In the genomic region with DNA sequence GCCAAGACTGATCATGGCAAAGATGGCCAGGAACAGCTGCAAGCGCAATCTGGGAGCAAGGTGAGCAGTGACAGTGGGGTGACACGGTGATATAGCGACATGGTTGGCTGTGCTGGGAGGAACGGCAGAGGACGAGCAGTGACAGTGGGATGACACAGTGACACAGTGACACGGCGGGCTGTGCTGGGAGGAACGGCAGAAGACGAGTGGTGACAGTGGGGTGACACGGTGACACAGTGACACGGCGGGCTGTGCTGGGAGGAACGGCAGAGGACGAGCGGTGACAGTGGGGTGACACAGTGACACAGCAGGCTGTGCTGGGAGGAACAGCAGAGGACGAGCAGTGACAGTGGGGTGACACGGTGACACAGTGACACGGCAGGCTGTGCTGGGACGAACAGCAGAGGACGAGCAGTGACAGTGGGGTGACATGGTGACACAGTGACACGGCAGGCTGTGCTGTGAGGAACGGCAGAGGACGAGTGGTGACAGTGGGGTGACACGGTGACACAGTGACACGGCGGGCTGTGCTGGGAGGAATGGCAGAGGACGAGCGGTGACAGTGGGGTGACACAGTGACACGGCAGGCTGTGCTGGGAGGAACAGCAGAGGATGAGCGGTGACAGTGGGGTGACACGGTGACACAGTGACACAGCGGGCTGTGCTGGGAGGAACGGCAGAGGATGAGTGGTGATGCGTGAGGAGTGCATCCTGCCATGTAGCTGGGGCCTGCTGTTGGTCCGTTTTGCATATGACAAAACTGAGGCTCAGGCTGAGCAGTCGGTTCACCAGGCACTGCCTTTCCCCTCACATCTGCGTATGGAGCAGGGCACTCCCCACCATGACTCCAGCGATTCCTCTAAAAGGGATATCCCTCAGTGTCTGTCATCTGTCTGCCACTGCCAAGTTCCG, we compare ENCODE assay signal across 16 cellular contexts. TPM values are rescaled to one million over a fixed set of nuclear protein-coding genes. Genes with fewer than 3 reads are reported as not detected.
DNase-seq lines count a peak whose midpoint lies in the region; ATAC-seq and FAIRE-seq lines count a peak whose summit lies in the region.
"Had no signal": no experiment of that assay in that cellular context is flagged by ENCODE, and none has a peak within 500 bp of the region (broad histone marks: within the 10 kb centered on the region; RNA-seq: fewer than 3 reads in every experiment).

No MANE protein-coding gene starts in this region.

- peaks cover 0 to 23% of the 10 kb centered on the region in 2 donors for H3K4me1 ChIP-seq in naive thymus-derived CD4-positive, alpha-beta T cell (ENCODE audit: control insufficient read depth in 2 of 2, insufficient read depth in 2 of 2, low read length in 2 of 2)
- H3K4me1 ChIP-seq: left lung had no signal

- intact Hi-C loops in naive thymus-derived CD4-positive, alpha-beta T cell (cut with micrococcal nuclease), result no loop called here

- H3K4me3 Mint-ChIP-seq in activated naive CD4-positive, alpha-beta T cell treated with anti-CD3 and anti-CD28 coated beads, Interleukin-2, amount 50 U/mL, for 24 hours, result peak overlapping the region; percentile 62
- H3K4me3 Mint-ChIP-seq in naive thymus-derived CD4-positive, alpha-beta T cell, result peak overlapping the region in 9 of 10 donors; percentile 10 to 81 (median 60)
- H3K4me3 Mint-ChIP-seq: activated CD4-positive, alpha-beta T cell treated with anti-CD3 and anti-CD28 coated beads, Interleukin-2, amount 10 ng/mL, durations not matched to agents 24 days and 14 days; nephron had no signal

- H3K9me3 Mint-ChIP-seq in activated naive CD4-positive, alpha-beta T cell treated with anti-CD3 and anti-CD28 coated beads, Interleukin-2, amount 50 U/mL, for 24 hours, result no peaks in the 10 kb centered on the region
- peaks cover 0 to 10% (median 1%) of the 10 kb centered on the region in 11 donors for H3K9me3 Mint-ChIP-seq in naive thymus-derived CD4-positive, alpha-beta T cell
- H3K9me3 Mint-ChIP-seq: activated CD4-positive, alpha-beta T cell treated with anti-CD3 and anti-CD28 coated beads, Interleukin-2, amount 10 ng/mL, durations not matched to agents 24 days and 14 days had no signal

- H3K27ac ChIP-seq in naive thymus-derived CD4-positive, alpha-beta T cell (ENCODE audit: low read depth, low read length), result no peak overlapping the region
- H3K27ac ChIP-seq: left lung, thoracic aorta had no signal

- H3K27ac Mint-ChIP-seq in activated naive CD4-positive, alpha-beta T cell treated with anti-CD3 and anti-CD28 coated beads, Interleukin-2, amount 50 U/mL, for 24 hours, result peak overlapping the region; percentile 77
- H3K27ac Mint-ChIP-seq in naive thymus-derived CD4-positive, alpha-beta T cell, result peak overlapping the region in 8 of 9 donors; percentile 69 to 96 (median 90)
- H3K27ac Mint-ChIP-seq: activated CD4-positive, alpha-beta T cell treated with anti-CD3 and anti-CD28 coated beads, Interleukin-2, amount 10 ng/mL, durations not matched to agents 24 days and 14 days had no signal

- H3K9me3 ChIP-seq in naive thymus-derived CD4-positive, alpha-beta T cell (ENCODE audit: control insufficient read depth in 2 of 3, low read length in 3 of 3), result no peaks in the 10 kb centered on the region

- POLR2A ChIA-PET in naive thymus-derived CD4-positive, alpha-beta T cell (lab: Charles Lee), result interaction anchor here (1.2 kb wide), 1 partner anchor 36 kb away, joined by 3 read pairs; the partner anchor contains the start of gene MXD4

- peak; percentile 71 for FAIRE-seq in urothelium cell line (lab: Jason Lieb, UNC)

- ATAC-seq in naive thymus-derived CD4-positive, alpha-beta T cell, result no peak
- no peak for ATAC-seq in GM21447 (IDR thresholded peaks at IDR 0.05; ENCODE audit: unreplicated experiment)
- no peak for ATAC-seq in GM21367 (IDR thresholded peaks at IDR 0.05; ENCODE audit: unreplicated experiment)
- ATAC-seq: left lung, Panc1 had no signal

- peaks cover 42% of the 10 kb centered on the region for H3K4me1 Mint-ChIP-seq in activated naive CD4-positive, alpha-beta T cell treated with anti-CD3 and anti-CD28 coated beads, Interleukin-2, amount 50 U/mL, for 24 hours
- H3K4me1 Mint-ChIP-seq in naive thymus-derived CD4-positive, alpha-beta T cell, result peaks cover 11 to 53% (median 36%) of the 10 kb centered on the region in 7 donors

- DNase-seq in activated effector memory CD4-positive, alpha-beta T cell treated with anti-CD3 and anti-CD28 coated beads, Interleukin-2, amount 50 U/mL, for 16 hours, result peak; percentile 42
- DNase-seq in activated effector memory CD4-positive, alpha-beta T cell treated with Interleukin-2 at 50 U/mL for 16 hours, result no peak
- peak in 2 of 9 donors; percentile 22 to 31 for DNase-seq in naive thymus-derived CD4-positive, alpha-beta T cell
- DNase-seq in urothelium cell line (ENCODE audit: low spot score) (no peak), foreskin melanocyte (no peak)
- DNase-seq: ACHN; activated CD4-positive, alpha-beta T cell treated with anti-CD3 and anti-CD28 coated beads, Interleukin-2, amount 10 ng/mL, durations not matched to agents 24 days and 14 days; NCI-H1436 treated with DMSO at 0.1 percent for 48 hours; NCI-H524 had no signal

- H3K36me3 ChIP-seq in naive thymus-derived CD4-positive, alpha-beta T cell (ENCODE audit: control insufficient read depth in 2 of 3, insufficient read depth in 3 of 3, low read length in 3 of 3), result no peaks in the 10 kb centered on the region
- H3K36me3 ChIP-seq: left lung, thoracic aorta had no signal

- CTCF ChIA-PET in naive thymus-derived CD4-positive, alpha-beta T cell (lab: Charles Lee), result no interaction called here

- no peak overlapping the region for H3K4me3 ChIP-seq in naive thymus-derived CD4-positive, alpha-beta T cell (ENCODE audit: low read length)
- H3K4me3 ChIP-seq: left lung, thoracic aorta had no signal

- H3K27me3 Mint-ChIP-seq in activated naive CD4-positive, alpha-beta T cell treated with anti-CD3 and anti-CD28 coated beads, Interleukin-2, amount 50 U/mL, for 24 hours, result no peaks in the 10 kb centered on the region
- peaks cover 0 to 3% (median 0%) of the 10 kb centered on the region in 5 donors for H3K27me3 Mint-ChIP-seq in naive thymus-derived CD4-positive, alpha-beta T cell

- no peaks in the 10 kb centered on the region for H3K27me3 ChIP-seq in naive thymus-derived CD4-positive, alpha-beta T cell (ENCODE audit: control insufficient read depth in 2 of 2, insufficient read depth in 2 of 2, low read length in 2 of 2)
- H3K27me3 ChIP-seq: left lung had no signal

- peaks cover 2% of the 10 kb centered on the region for H3K36me3 Mint-ChIP-seq in activated naive CD4-positive, alpha-beta T cell treated with anti-CD3 and anti-CD28 coated beads, Interleukin-2, amount 50 U/mL, for 24 hours
- peaks cover 0 to 14% (median 9%) of the 10 kb centered on the region in 5 donors for H3K36me3 Mint-ChIP-seq in naive thymus-derived CD4-positive, alpha-beta T cell

RNA-seq across cellular contexts. Expression of gene MXD4, which starts 36.0 kb away (rescaled TPM):
- total RNA-seq in naive thymus-derived CD4-positive, alpha-beta T cell, result 100 to 1,000 TPM in 1 of 5 experiments, 10 to 100 TPM in 4; 25.6 to 106 (median 46.0) TPM
- 10 to 100 TPM; 18.9 to 25.4 TPM for polyA plus RNA-seq in naive thymus-derived CD4-positive, alpha-beta T cell

RNA-seq across cellular contexts. Expression of gene HAUS3, which starts 55.9 kb away (rescaled TPM):
- total RNA-seq in naive thymus-derived CD4-positive, alpha-beta T cell, result 10 to 100 TPM; 24.4 to 88.2 (median 34.1) TPM
- polyA plus RNA-seq in naive thymus-derived CD4-positive, alpha-beta T cell, result 10 to 100 TPM; 18.5 to 25.9 TPM

RNA-seq across cellular contexts. Expression of gene POLN, which starts 55.9 kb away (rescaled TPM):
- 1 to 10 TPM; 2.4 to 5.4 (median 3.2) TPM for total RNA-seq in naive thymus-derived CD4-positive, alpha-beta T cell
- polyA plus RNA-seq in naive thymus-derived CD4-positive, alpha-beta T cell, result under 1 TPM; 0.17 to 0.95 TPM
